In genomic region chr15:68176601-68177000, GRCh38 we compare ENCODE assay signal across 17 cellular contexts. TPM values are rescaled to one million over a fixed set of nuclear protein-coding genes. Genes with fewer than 3 reads are reported as not detected.
DNase-seq lines count a peak whose midpoint lies in the region; ATAC-seq, FAIRE-seq and TF ChIP-seq lines count a peak whose summit lies in the region.
"Had no signal": no experiment of that assay in that cellular context is flagged by ENCODE, and none has a peak within 500 bp of the region (broad histone marks: within the 10 kb centered on the region; RNA-seq: fewer than 3 reads in every experiment).

No MANE protein-coding gene starts in this region.

- ATAC-seq in right cardiac atrium = no peak

- H3K27me3 ChIP-seq in cardiac muscle cell (no peaks in the 10 kb centered on the region), right cardiac atrium (ENCODE audit: control insufficient read depth, insufficient read depth) (no peaks in the 10 kb centered on the region)

- no peak for DNase-seq in cardiac muscle cell (ENCODE audit: low read depth in 1 of 2, low spot score in 1 of 2)
- no peak for DNase-seq in right cardiac atrium
- DNase-seq in cardiac fibroblast (ENCODE audit: low read depth in 2 of 2) = peak; percentile 50 to 54
- DNase-seq in iris pigment epithelial cell (ENCODE audit: low read depth) = peak; percentile 24
- DNase-seq in urothelium cell line (ENCODE audit: low spot score) = no peak
- DNase-seq in frontal cortex (ENCODE audit: low spot score in 2 of 2) = no peak
- DNase-seq in NAMALWA (ENCODE audit: low spot score) = no peak
- DNase-seq: DMS 273 treated with DMSO at 0.1 percent for 48 hours, KG1, NCI-H1048, NCI-H1436 treated with DMSO at 0.1 percent for 48 hours, NCI-H2029 treated with DMSO at 0.1 percent for 48 hours, NCI-H2171 treated with DMSO at 0.1 percent for 48 hours, NCI-H446 treated with DMSO at 0.1 percent for 48 hours, OCI-M1 had no signal

- H3K4me3 ChIP-seq in cardiac muscle cell (no peak overlapping the region), right cardiac atrium (ENCODE audit: low read length) (no peak overlapping the region), cardiac fibroblast (replicated peaks in 1 of 2; ENCODE audit: low read depth in 2 of 2, low read length in 2 of 2) (no peak overlapping the region)

- FAIRE-seq in urothelium cell line (lab: Jason Lieb, UNC) (no peak), frontal cortex (lab: Jason Lieb, UNC) (no peak)
- FAIRE-seq: H1 had no signal

- 92% methylated on average over 3 of the region's 3 CpGs for WGBS in right cardiac atrium

- no peak for TF ChIP-seq CTCF in cardiac muscle cell (IDR thresholded peaks at IDR 0.05; ENCODE audit: low read depth, low read length)
- no peak for TF ChIP-seq CTCF in cardiac fibroblast (IDR thresholded peaks at IDR 0.05; ENCODE audit: low read depth, low read length)

- H3K9me3 ChIP-seq in cardiac muscle cell (ENCODE audit: low read depth) (no peaks in the 10 kb centered on the region), right cardiac atrium (ENCODE audit: control insufficient read depth, low read length) (no peaks in the 10 kb centered on the region)

- H3K36me3 ChIP-seq in cardiac muscle cell = peaks cover 24% of the 10 kb centered on the region

- H3K4me1 ChIP-seq in cardiac muscle cell (ENCODE audit: low read depth) (peaks cover 7% of the 10 kb centered on the region), right cardiac atrium (ENCODE audit: control insufficient read depth, insufficient read depth, low read length) (no peaks in the 10 kb centered on the region)

- H3K27ac ChIP-seq in cardiac muscle cell = peak overlapping the region; percentile 92
- no peak overlapping the region for H3K27ac ChIP-seq in right cardiac atrium (ENCODE audit: low read length)
- H3K27ac ChIP-seq: C4-2B had no signal

- intact Hi-C loops in right cardiac atrium (cut with DNase I) = no loop called here

RNA-seq across cellular contexts. Expression of gene CALML4, which starts 28.5 kb away (rescaled TPM):
- total RNA-seq in cardiac muscle cell = 1.2 and 4.5 TPM in 2 replicates
- polyA plus RNA-seq in cardiac muscle cell = 1.1 and 1.4 TPM in 2 replicates
- total RNA-seq in right cardiac atrium = 1 to 10 TPM; 1.5 to 2.3 (median 1.8) TPM
- polyA plus RNA-seq in right cardiac atrium = 2.4 TPM
- total RNA-seq in frontal cortex = 1.6 TPM

RNA-seq across cellular contexts. Expression of gene CLN6, which starts 52.9 kb away (rescaled TPM):
- 18.5 and 21.7 TPM in 2 replicates for total RNA-seq in cardiac muscle cell
- polyA plus RNA-seq in cardiac muscle cell = 5.6 and 6.6 TPM in 2 replicates
- 1 to 10 TPM; 7.0 to 8.9 (median 7.7) TPM for total RNA-seq in right cardiac atrium
- 6.8 TPM for polyA plus RNA-seq in right cardiac atrium
- total RNA-seq in frontal cortex = 3.7 TPM

Comparison
In these comparisons a context has a peak if more than half of its experiments do, and no peak if none do; other contexts are left out.
1. DNase-seq: peak in cardiac fibroblast (2 of 2) and iris pigment epithelial cell (single experiment); none in cardiac muscle cell (0 of 2), right cardiac atrium (0 of 3), urothelium cell line (single experiment), frontal cortex (0 of 2) and NAMALWA (single experiment).